ENCODE assay signal across 12 cellular contexts in the genomic region with DNA sequence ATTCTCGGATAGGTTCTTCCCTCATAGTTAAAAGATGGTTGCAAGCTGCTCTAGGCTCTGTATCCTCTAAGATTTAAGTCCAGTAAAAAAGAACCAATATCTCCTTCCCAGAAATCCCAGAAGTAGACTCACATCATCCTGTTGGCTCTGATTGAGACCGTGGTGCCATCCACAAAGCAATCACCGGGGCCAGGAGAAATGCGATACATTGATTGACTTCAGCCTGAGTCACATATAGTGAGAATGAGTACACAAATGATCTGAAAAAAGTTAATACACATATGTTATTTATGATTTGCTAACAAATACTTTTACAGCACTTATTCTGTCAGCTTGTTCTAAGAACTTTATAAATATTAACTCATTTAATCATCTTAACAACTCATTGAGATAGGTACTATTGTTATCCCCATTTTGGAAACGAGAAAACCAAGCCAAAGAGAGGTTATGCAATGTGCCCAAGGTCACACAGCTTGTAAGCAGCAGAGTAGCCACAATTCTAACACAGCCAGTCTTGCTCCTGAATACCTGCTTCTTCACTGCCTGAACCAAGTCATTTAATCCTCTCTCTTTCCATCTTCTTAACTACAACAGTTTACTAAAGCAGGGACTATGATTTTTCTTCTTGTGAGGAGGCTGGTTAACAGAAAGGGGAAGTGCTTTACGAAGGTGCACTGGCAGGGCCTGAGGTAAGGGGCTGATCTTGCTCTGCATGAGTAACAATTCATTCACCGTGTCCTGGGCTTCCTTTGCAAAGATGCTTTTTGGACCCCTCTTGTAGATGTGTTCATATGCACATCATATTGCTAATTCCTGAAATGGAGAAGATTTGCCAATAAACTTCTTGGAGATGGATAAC.
DNase-seq lines count a peak whose midpoint lies in the region; ATAC-seq and TF ChIP-seq lines count a peak whose summit lies in the region.
"Had no signal": no experiment of that assay in that cellular context is flagged by ENCODE, and none has a peak within 500 bp of the region (broad histone marks: within the 10 kb centered on the region; RNA-seq: fewer than 3 reads in every experiment).

No MANE protein-coding gene starts in this region.

- H3K4me1 ChIP-seq in body of pancreas: peaks cover 48% of the 10 kb centered on the region

- POLR2A ChIA-PET in activated CD4-positive, alpha-beta memory T cell treated with anti-CD3 and anti-CD28 coated beads, Interleukin-2, amount 10 ng/mL, durations not matched to agents 7 days and 5 days (lab: Charles Lee): no interaction called here

- CTCF ChIA-PET in activated CD4-positive, alpha-beta memory T cell treated with anti-CD3 and anti-CD28 coated beads, Interleukin-2, amount 10 ng/mL, durations not matched to agents 7 days and 5 days (lab: Charles Lee): interaction anchor here (1.5 kb wide), 1 partner anchor 69 kb away, joined by 3 read pairs; no protein-coding TSS in a partner anchor
- CTCF ChIA-PET in activated naive CD4-positive, alpha-beta T cell treated with anti-CD3 and anti-CD28 coated beads, Interleukin-2, amount 10 ng/mL, durations not matched to agents 7 days and 5 days (lab: Charles Lee): no interaction called here

- H3K27ac ChIP-seq in body of pancreas: peak overlapping the region in 1 of 4 donors; percentile 3

- H3K36me3 Mint-ChIP-seq in activated CD4-positive, alpha-beta memory T cell treated with anti-CD3 and anti-CD28 coated beads, Interleukin-2, amount 10 ng/mL, durations not matched to agents 7 days and 5 days (ENCODE audit: low read depth): peaks cover 2% of the 10 kb centered on the region
- H3K36me3 Mint-ChIP-seq in osteocyte (ENCODE audit: unreplicated experiment): peaks cover 2% of the 10 kb centered on the region
- H3K36me3 Mint-ChIP-seq in activated naive CD4-positive, alpha-beta T cell treated with anti-CD3 and anti-CD28 coated beads, Interleukin-2, amount 10 ng/mL, durations not matched to agents 7 days and 5 days: no peaks in the 10 kb centered on the region
- H3K36me3 Mint-ChIP-seq: T-cell had no signal

- TF ChIP-seq CTCF in body of pancreas (IDR thresholded peaks at IDR 0.05) (no peak), osteocyte (IDR thresholded peaks at IDR 0.05) (no peak)

- no peaks in the 10 kb centered on the region for H3K27me3 Mint-ChIP-seq in activated CD4-positive, alpha-beta memory T cell treated with anti-CD3 and anti-CD28 coated beads, Interleukin-2, amount 10 ng/mL, durations not matched to agents 7 days and 5 days
- no peaks in the 10 kb centered on the region for H3K27me3 Mint-ChIP-seq in osteocyte (ENCODE audit: unreplicated experiment)
- H3K27me3 Mint-ChIP-seq in activated naive CD4-positive, alpha-beta T cell treated with anti-CD3 and anti-CD28 coated beads, Interleukin-2, amount 10 ng/mL, durations not matched to agents 7 days and 5 days: no peaks in the 10 kb centered on the region
- H3K27me3 Mint-ChIP-seq: central memory CD8-positive, alpha-beta T cell had no signal

- H3K4me1 Mint-ChIP-seq in activated CD4-positive, alpha-beta memory T cell treated with anti-CD3 and anti-CD28 coated beads, Interleukin-2, amount 10 ng/mL, durations not matched to agents 7 days and 5 days: peaks cover 7% of the 10 kb centered on the region
- peaks cover 41% of the 10 kb centered on the region for H3K4me1 Mint-ChIP-seq in osteocyte (ENCODE audit: unreplicated experiment)
- no peaks in the 10 kb centered on the region for H3K4me1 Mint-ChIP-seq in activated naive CD4-positive, alpha-beta T cell treated with anti-CD3 and anti-CD28 coated beads, Interleukin-2, amount 10 ng/mL, durations not matched to agents 7 days and 5 days
- H3K4me1 Mint-ChIP-seq: central memory CD8-positive, alpha-beta T cell had no signal

- H3K36me3 ChIP-seq in body of pancreas (replicated peaks in 1 of 2; ENCODE audit: insufficient read depth in 1 of 2, low read depth in 2 of 2): no peaks in the 10 kb centered on the region

- ATAC-seq in GM21360 (IDR thresholded peaks at IDR 0.05; ENCODE audit: unreplicated experiment) (peak; percentile 82), HG03354 (IDR thresholded peaks at IDR 0.05; ENCODE audit: poor library complexity, severe bottlenecking, unreplicated experiment) (peak; percentile 72), body of pancreas (peak; percentile 36)
- ATAC-seq: T-cell had no signal

- no peaks in the 10 kb centered on the region for H3K27me3 ChIP-seq in body of pancreas

- H3K9me3 ChIP-seq in body of pancreas: no peaks in the 10 kb centered on the region

- DNase-seq in CD1c-positive myeloid dendritic cell (ENCODE audit: extremely low spot score): peak; percentile 25
- peak in 1 of 4 donors; percentile 14 for DNase-seq in body of pancreas
- DNase-seq in activated CD4-positive, alpha-beta memory T cell treated with anti-CD3 and anti-CD28 coated beads, Interleukin-2, amount 10 ng/mL, durations not matched to agents 7 days and 5 days: no peak
- no peak for DNase-seq in osteocyte (ENCODE audit: extremely low spot score, unreplicated experiment)
- no peak for DNase-seq in activated naive CD4-positive, alpha-beta T cell treated with anti-CD3 and anti-CD28 coated beads, Interleukin-2, amount 10 ng/mL, durations not matched to agents 7 days and 5 days
- no peak for DNase-seq in NCI-H1417 (lab: John Stamatoyannopoulos, UW)
- DNase-seq: foreskin melanocyte, NCI-H226, T-cell had no signal

- no peak overlapping the region for H3K4me3 Mint-ChIP-seq in activated CD4-positive, alpha-beta memory T cell treated with anti-CD3 and anti-CD28 coated beads, Interleukin-2, amount 10 ng/mL, durations not matched to agents 7 days and 5 days
- no peak overlapping the region for H3K4me3 Mint-ChIP-seq in osteocyte (ENCODE audit: unreplicated experiment)
- no peak overlapping the region for H3K4me3 Mint-ChIP-seq in activated naive CD4-positive, alpha-beta T cell treated with anti-CD3 and anti-CD28 coated beads, Interleukin-2, amount 10 ng/mL, durations not matched to agents 7 days and 5 days
- H3K4me3 Mint-ChIP-seq: central memory CD8-positive, alpha-beta T cell; T-cell had no signal

- WGBS in body of pancreas, 2 donors: 61 to 63% methylated on average over 7 of the region's 7 CpGs

- H3K4me3 ChIP-seq in body of pancreas: no peak overlapping the region

- no peak overlapping the region for H3K27ac Mint-ChIP-seq in activated CD4-positive, alpha-beta memory T cell treated with anti-CD3 and anti-CD28 coated beads, Interleukin-2, amount 10 ng/mL, durations not matched to agents 7 days and 5 days
- H3K27ac Mint-ChIP-seq in osteocyte (ENCODE audit: unreplicated experiment): no peak overlapping the region
- H3K27ac Mint-ChIP-seq in activated naive CD4-positive, alpha-beta T cell treated with anti-CD3 and anti-CD28 coated beads, Interleukin-2, amount 10 ng/mL, durations not matched to agents 7 days and 5 days: no peak overlapping the region
- H3K27ac Mint-ChIP-seq: T-cell had no signal

- no peaks in the 10 kb centered on the region for H3K9me3 Mint-ChIP-seq in activated CD4-positive, alpha-beta memory T cell treated with anti-CD3 and anti-CD28 coated beads, Interleukin-2, amount 10 ng/mL, durations not matched to agents 7 days and 5 days
- H3K9me3 Mint-ChIP-seq in osteocyte (ENCODE audit: unreplicated experiment): peaks cover 1% of the 10 kb centered on the region
- H3K9me3 Mint-ChIP-seq in activated naive CD4-positive, alpha-beta T cell treated with anti-CD3 and anti-CD28 coated beads, Interleukin-2, amount 10 ng/mL, durations not matched to agents 7 days and 5 days: no peaks in the 10 kb centered on the region
- H3K9me3 Mint-ChIP-seq: central memory CD8-positive, alpha-beta T cell had no signal

- TF ChIP-seq POLR2A in body of pancreas (IDR thresholded peaks at IDR 0.05): no peak

- intact Hi-C loops in body of pancreas (cut with DNase I): loop anchor here (10.0 kb wide), 1 partner anchor 53 kb away; no protein-coding TSS in a partner anchor
